8 cellular contexts compared by ENCODE assay signal in the genomic region with DNA sequence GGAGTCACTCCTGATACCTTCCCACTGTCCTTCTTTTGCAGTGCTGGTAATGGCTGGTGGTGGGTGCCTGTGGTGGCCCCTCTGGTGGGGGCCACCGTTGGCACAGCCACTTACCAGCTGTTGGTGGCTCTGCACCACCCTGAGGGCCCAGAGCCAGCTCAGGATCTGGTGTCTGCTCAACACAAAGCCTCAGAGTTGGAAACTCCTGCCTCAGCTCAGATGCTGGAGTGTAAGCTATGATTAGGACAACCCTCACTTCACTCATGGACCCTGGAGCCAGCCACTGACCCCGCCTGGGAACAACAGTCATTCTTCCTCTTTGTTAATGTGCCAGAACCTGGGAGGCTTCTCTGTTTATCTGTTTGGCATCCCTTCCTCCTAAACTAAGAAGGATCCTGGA. TPM values are rescaled to one million over a fixed set of nuclear protein-coding genes. Genes with fewer than 3 reads are reported as not detected.
A peak's percentile ranks its signal among the peaks of the same experiment; 100 is the strongest.
DNase-seq lines count a peak whose midpoint lies in the region; ATAC-seq and TF ChIP-seq lines count a peak whose summit lies in the region.

No MANE protein-coding gene starts in this region.

- DNase-seq in AG04449 (ENCODE audit: low read depth, low spot score): no peak
- DNase-seq in naive thymus-derived CD8-positive, alpha-beta T cell: no peak
- no peak for DNase-seq in left lung
- no peak for DNase-seq in ACHN
- no peak for DNase-seq in DMS53 (lab: John Stamatoyannopoulos, UW)

- H3K36me3 Mint-ChIP-seq in brain: no peaks in the 10 kb centered on the region
- no peaks in the 10 kb centered on the region for H3K36me3 Mint-ChIP-seq in naive thymus-derived CD8-positive, alpha-beta T cell

- peak overlapping the region; percentile 90 to 98 (median 94) for H3K4me3 Mint-ChIP-seq in brain
- H3K4me3 Mint-ChIP-seq in naive thymus-derived CD8-positive, alpha-beta T cell: peak overlapping the region; percentile 86 to 98 (median 95)

- H3K9ac ChIP-seq in HUES48 (ENCODE audit: low read depth, low read length): no peak overlapping the region

- CTCF ChIA-PET in AG04449 (lab: Yijun Ruan, JAX): interaction anchor here (0.7 to 22.8 kb wide), 22 partner anchors 8 to 613 kb away, joined by 3 to 546 read pairs (median 3); a partner anchor contains a TSS

- H3K4me1 ChIP-seq in HUES48 (ENCODE audit: control insufficient read depth, insufficient read depth, low read length) (peaks cover 21% of the 10 kb centered on the region), left lung (peaks cover 22 to 53% of the 10 kb centered on the region in 2 donors)

- H3K4me3 ChIP-seq in AG04449 (ENCODE audit: low read depth, low read length) (peak overlapping the region; percentile 95; the same call in 1 of the 2 replicates), HUES48 (ENCODE audit: low read depth, low read length) (peak overlapping the region; percentile 86), left lung (peak overlapping the region in 1 of 2 donors; percentile 61)

- no peak overlapping the region for H3K27ac ChIP-seq in HUES48 (ENCODE audit: low read depth, low read length)
- no peak overlapping the region for H3K27ac ChIP-seq in left lung

- intact Hi-C loops in left lung (cut with DNase I): no loop called here

- H3K9me3 ChIP-seq in HUES48 (ENCODE audit: control insufficient read depth, insufficient read depth, low read length) (no peaks in the 10 kb centered on the region), left lung (no peaks in the 10 kb centered on the region)

- peaks cover 38% of the 10 kb centered on the region for H3K4me1 Mint-ChIP-seq in brain
- peaks cover 18 to 42% (median 39%) of the 10 kb centered on the region in 4 donors for H3K4me1 Mint-ChIP-seq in naive thymus-derived CD8-positive, alpha-beta T cell

- no peak for TF ChIP-seq CTCF in AG04449 (IDR thresholded peaks at IDR 0.05; ENCODE audit: insufficient read depth, low read length, missing control alignments)
- TF ChIP-seq CTCF in brain (conservative IDR thresholded peaks at IDR 0.05): no peak
- TF ChIP-seq CTCF in left lung (IDR thresholded peaks at IDR 0.05): no peak

- in situ Hi-C loops in ACHN (cut with HindIII; ENCODE audit: low pct_ligation_motif_present, low pct_unique_long_range_greater_than_20kb, low sequenced_read_pairs): no loop called here

- H3K9me3 Mint-ChIP-seq in brain: peaks cover 0 to 4% (median 0%) of the 10 kb centered on the region in 5 experiments
- no peaks in the 10 kb centered on the region for H3K9me3 Mint-ChIP-seq in naive thymus-derived CD8-positive, alpha-beta T cell

- no peak for ATAC-seq in naive thymus-derived CD8-positive, alpha-beta T cell
- ATAC-seq in left lung: no peak
- no peak for ATAC-seq in HG02981 (IDR thresholded peaks at IDR 0.05; ENCODE audit: unreplicated experiment)

- POLR2A ChIA-PET in AG04449 (lab: Yijun Ruan, JAX): no interaction called here
- POLR2A ChIA-PET in naive thymus-derived CD8-positive, alpha-beta T cell (lab: Charles Lee): interaction anchor here (1.0 to 15.4 kb wide), 5 partner anchors 12 to 330 kb away, joined by 3 to 358 read pairs (median 6); a partner anchor contains a TSS

- no peaks in the 10 kb centered on the region for H3K36me3 ChIP-seq in HUES48 (ENCODE audit: control insufficient read depth, insufficient read depth, low read length)
- H3K36me3 ChIP-seq in left lung: no peaks in the 10 kb centered on the region

- peak overlapping the region in 4 of 5 experiments; percentile 82 to 98 (median 94) for H3K27ac Mint-ChIP-seq in brain
- H3K27ac Mint-ChIP-seq in naive thymus-derived CD8-positive, alpha-beta T cell: peak overlapping the region; percentile 81 to 98 (median 89)

- H3K27me3 ChIP-seq in HUES48 (ENCODE audit: control insufficient read depth, insufficient read depth, low read length) (peaks cover 6% of the 10 kb centered on the region; the same call in 1 of the 2 replicates), left lung (peaks cover 0 to 72% of the 10 kb centered on the region in 2 donors)

- peaks cover 35% of the 10 kb centered on the region for H3K27me3 Mint-ChIP-seq in brain
- peaks cover 0 to 5% (median 0%) of the 10 kb centered on the region in 5 donors for H3K27me3 Mint-ChIP-seq in naive thymus-derived CD8-positive, alpha-beta T cell

RNA-seq across cellular contexts. Expression of a gene that starts 1.1 kb away (rescaled TPM):
- 12.5 TPM for polyA plus RNA-seq in brain (ENCODE audit: insufficient read depth, low read depth, low replicate concordance)
- total RNA-seq in naive thymus-derived CD8-positive, alpha-beta T cell: 100 to 1,000 TPM; 111 to 114 TPM
- polyA plus RNA-seq in naive thymus-derived CD8-positive, alpha-beta T cell: 10 to 100 TPM; 48.5 to 65.1 (median 55.6) TPM
- total RNA-seq in left lung: 10 to 100 TPM; 35.2 to 36.6 TPM

RNA-seq across cellular contexts. Expression of a gene that starts 3.3 kb away (rescaled TPM):
- not detected for polyA plus RNA-seq in brain (ENCODE audit: insufficient read depth, low read depth, low replicate concordance)
- not detected for total RNA-seq in naive thymus-derived CD8-positive, alpha-beta T cell
- polyA plus RNA-seq in naive thymus-derived CD8-positive, alpha-beta T cell: not detected
- total RNA-seq in left lung: under 1 TPM; 0.20 to 0.34 TPM

RNA-seq across cellular contexts. Expression of a gene that starts 51.8 kb away (rescaled TPM):
- polyA plus RNA-seq in brain (ENCODE audit: insufficient read depth, low read depth, low replicate concordance): 200 TPM
- total RNA-seq in naive thymus-derived CD8-positive, alpha-beta T cell: 100 to 1,000 TPM; 112 to 118 TPM
- 100 to 1,000 TPM; 165 to 170 (median 169) TPM for polyA plus RNA-seq in naive thymus-derived CD8-positive, alpha-beta T cell
- total RNA-seq in left lung: 10 to 100 TPM; 71.6 to 82.6 TPM
